Comparison of ENCODE assay signal across 22 cellular contexts in genomic region chr20:54625497-54625896, GRCh38.
DNase-seq lines count a peak whose midpoint lies in the region; ATAC-seq and TF ChIP-seq lines count a peak whose summit lies in the region.
"Had no signal": no experiment of that assay in that cellular context is flagged by ENCODE, and none has a peak within 500 bp of the region (broad histone marks: within the 10 kb centered on the region; RNA-seq: fewer than 3 reads in every experiment).

No MANE protein-coding gene starts in this region.

- no peaks in the 10 kb centered on the region for H3K36me3 ChIP-seq in brain microvascular endothelial cell (replicated peaks)
- H3K36me3 ChIP-seq: HAP-1, Peyer's patch had no signal

- in situ Hi-C loops in brain microvascular endothelial cell (cut with HindIII; ENCODE audit: low pct_ligation_motif_present, low sequenced_read_pairs): no loop called here

- H3K27ac Mint-ChIP-seq in brain (peak overlapping the region; percentile 77 to 93 (median 89)), neural crest cell (ENCODE audit: unreplicated experiment) (no peak overlapping the region)
- H3K27ac Mint-ChIP-seq: CD8-positive, alpha-beta T cell; T-cell had no signal

- DNase-seq in NCI-H748 (lab: John Stamatoyannopoulos, UW; ENCODE audit: unreplicated experiment) (peak; percentile 5), NCI-H748 treated with DMSO at 0.1 percent for 48 hours (lab: John Stamatoyannopoulos, UW) (no peak), neural crest cell (ENCODE audit: low read depth, low spot score) (no peak), dermis blood vessel endothelial cell (no peak), brain microvascular endothelial cell (no peak)
- DNase-seq: AML-193; CD8-positive, alpha-beta T cell; DND-41; GM23248; MM.1S; NCI-H1436 treated with DMSO at 0.1 percent for 48 hours; NCI-H1930; NCI-H774; Peyer's patch; T-cell had no signal

- TF ChIP-seq CTCF in brain (conservative IDR thresholded peaks at IDR 0.05) (no peak), neural crest cell (conservative IDR thresholded peaks at IDR 0.05) (no peak), brain microvascular endothelial cell (IDR thresholded peaks at IDR 0.05; ENCODE audit: low read depth, low read length, missing control alignments) (no peak)

- peaks cover 75% of the 10 kb centered on the region for H3K4me1 Mint-ChIP-seq in brain
- H3K4me1 Mint-ChIP-seq in neural crest cell: peaks cover 38% of the 10 kb centered on the region
- H3K4me1 Mint-ChIP-seq: T-cell had no signal

- no peak for ATAC-seq in GM18511 (IDR thresholded peaks at IDR 0.05; ENCODE audit: unreplicated experiment)
- ATAC-seq: CD8-positive, alpha-beta T cell; GM12878; HepG2; K562; T-cell had no signal

- H3K9me3 Mint-ChIP-seq in brain (no peaks in the 10 kb centered on the region), neural crest cell (no peaks in the 10 kb centered on the region)
- H3K9me3 Mint-ChIP-seq: CD8-positive, alpha-beta T cell; T-cell had no signal

- peaks cover 8% of the 10 kb centered on the region for H3K36me3 Mint-ChIP-seq in brain
- no peaks in the 10 kb centered on the region for H3K36me3 Mint-ChIP-seq in neural crest cell (ENCODE audit: low read depth)
- H3K36me3 Mint-ChIP-seq: CD8-positive, alpha-beta T cell; T-cell had no signal

- H3K4me3 Mint-ChIP-seq in brain (peak overlapping the region in 4 of 5 experiments; percentile 38 to 80 (median 72)), neural crest cell (peak overlapping the region; percentile 47)
- H3K4me3 Mint-ChIP-seq: CD8-positive, alpha-beta T cell; T-cell had no signal

- H3K27me3 Mint-ChIP-seq in brain: no peaks in the 10 kb centered on the region
- no peaks in the 10 kb centered on the region for H3K27me3 Mint-ChIP-seq in neural crest cell (ENCODE audit: low read depth)

- no peak overlapping the region for H3K4me3 ChIP-seq in brain microvascular endothelial cell (ENCODE audit: low read depth, low read length)
- H3K4me3 ChIP-seq: GM12878, GM23248, HAP-1, K562, Peyer's patch had no signal

- no peak overlapping the region for H3K27ac ChIP-seq in brain microvascular endothelial cell
- H3K27ac ChIP-seq: GM23248, HL-60, Peyer's patch had no signal

- H3K27me3 ChIP-seq in brain microvascular endothelial cell (replicated peaks): no peaks in the 10 kb centered on the region
- H3K27me3 ChIP-seq: Peyer's patch had no signal
